Comparison of ENCODE assay signal across 17 cellular contexts in the genomic region with DNA sequence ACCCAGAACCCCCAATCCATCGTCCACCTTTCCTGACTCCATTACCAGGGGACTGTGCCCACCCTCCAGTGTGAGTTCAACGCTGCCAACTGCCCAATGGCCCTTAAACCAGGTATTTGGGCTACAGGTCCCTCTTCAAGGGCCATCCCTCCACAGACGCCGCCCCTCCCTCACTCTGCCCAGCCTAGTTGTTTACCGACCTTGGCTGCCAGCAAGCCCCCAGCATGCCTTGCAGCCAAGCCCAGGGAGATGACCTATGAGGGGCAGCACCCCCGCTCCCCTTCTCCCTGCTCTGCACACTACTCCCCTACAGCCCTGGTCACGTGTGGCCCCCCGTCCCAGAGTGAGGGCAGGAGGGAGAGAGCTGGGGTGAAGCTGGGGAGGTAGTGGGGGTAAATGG.
"Had no signal": no experiment of that assay in that cellular context is flagged by ENCODE, and none has a peak within 500 bp of the region (broad histone marks: within the 10 kb centered on the region; RNA-seq: fewer than 3 reads in every experiment).

No MANE protein-coding gene starts in this region.

- DNase-seq: KBM-7; MV-4-11; NCI-H1048; NCI-H1105; NCI-H1436 treated with DMSO at 0.1 percent for 48 hours; NCI-H1694; NCI-H187 treated with DMSO at 0.1 percent for 48 hours; NCI-H2171 treated with DMSO at 0.1 percent for 48 hours; NCI-H524; NCI-H526 treated with DMSO at 0.1 percent for 48 hours; NCI-H748 treated with DMSO at 0.1 percent for 48 hours; NK-92 treated with Interleukin-12 subunit alpha and Interleukin-12 subunit beta, amount 100 ng/mL, for 24 hours; PC-3; SHP77; SK-N-SH had no signal

- H3K9ac ChIP-seq: SK-N-SH had no signal

- ATAC-seq: Panc1, PC-3 had no signal

- H3K4me2 ChIP-seq: SK-N-SH had no signal

- H3K27ac ChIP-seq: RWPE1 had no signal

- H3K9me3 ChIP-seq: SK-N-SH had no signal
